In the genomic region with DNA sequence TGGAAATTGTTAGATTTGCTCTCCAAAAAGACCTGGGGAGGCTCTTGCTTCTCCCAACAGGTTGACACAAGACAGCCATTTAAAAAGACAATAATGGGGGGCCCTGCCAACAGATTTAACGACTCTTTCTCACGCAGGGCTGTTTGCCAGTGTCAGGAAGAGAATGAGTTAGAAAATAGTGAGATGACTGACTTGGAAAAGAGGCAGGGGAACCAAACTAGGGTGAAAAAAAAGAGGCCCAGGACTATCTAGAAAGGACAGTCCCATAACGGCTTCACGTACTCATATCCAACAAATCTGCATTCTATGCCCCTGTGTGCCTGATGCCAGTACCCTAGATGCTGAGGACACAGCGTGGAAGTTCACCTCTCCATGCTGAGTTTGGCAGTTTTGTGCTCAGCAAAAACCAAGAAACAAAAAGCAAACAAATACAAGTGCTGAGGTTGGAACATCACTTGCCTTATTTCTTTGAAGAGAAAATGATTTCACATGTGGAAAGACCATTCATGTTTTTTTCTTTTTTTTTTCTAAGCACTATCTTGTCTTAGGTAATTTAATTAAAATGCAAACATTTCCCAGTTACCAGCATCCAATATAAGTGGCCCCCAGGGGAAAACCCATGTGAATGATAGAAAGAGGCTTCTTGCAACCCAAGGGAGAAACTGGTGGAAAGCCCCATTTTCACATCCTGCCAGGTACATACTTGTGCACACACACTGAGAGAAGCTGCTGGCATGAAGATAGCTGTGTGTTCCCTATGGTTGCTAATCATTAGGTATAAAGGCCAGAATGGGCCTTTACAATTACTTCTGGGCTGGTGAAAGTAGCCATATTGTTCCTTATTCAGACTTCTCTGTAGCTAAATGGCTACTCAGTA, we compare ENCODE assay signal across 9 cellular contexts. TPM values are rescaled to one million over a fixed set of nuclear protein-coding genes. Genes with fewer than 3 reads are reported as not detected.
DNase-seq lines count a peak whose midpoint lies in the region; ATAC-seq and TF ChIP-seq lines count a peak whose summit lies in the region.
"Had no signal": no experiment of that assay in that cellular context is flagged by ENCODE, and none has a peak within 500 bp of the region (broad histone marks: within the 10 kb centered on the region; RNA-seq: fewer than 3 reads in every experiment).

No MANE protein-coding gene starts in this region.

- intact Hi-C loops in OCI-LY7 (cut with micrococcal nuclease; ENCODE audit: unreplicated experiment) (no loop called here), sigmoid colon (cut with DNase I) (loop anchor here (5.0 kb wide), 2 partner anchors 74 to 121 kb away; a partner anchor contains a TSS)

- BruUV-seq in OCI-LY7 (replicated peaks; lab: Mats Ljungman, UMichigan) = no TSS peak

- 70 to 84% methylated on average over 5 of the region's 5 CpGs for WGBS in sigmoid colon, 2 donors

- POLR2A ChIA-PET in OCI-LY7 (lab: Charles Lee) = interaction anchor here (0.9 to 11.0 kb wide), 3 partner anchors 11 to 25 kb away, joined by 3 to 185 read pairs (median 33); a partner anchor contains a TSS

- H3K4me2 ChIP-seq in OCI-LY7 (ENCODE audit: low read length) = peak overlapping the region; percentile 47

- TF ChIP-seq EP300 in sigmoid colon (IDR thresholded peaks at IDR 0.05) = no peak

- peaks cover 4% of the 10 kb centered on the region; the same call in 1 of the 2 replicates for H3K36me3 ChIP-seq in OCI-LY7 (ENCODE audit: insufficient read depth, low read length)
- H3K36me3 ChIP-seq in sigmoid colon = no peaks in the 10 kb centered on the region

- H3K4me3 ChIP-seq in OCI-LY7 (ENCODE audit: low read depth, low read length, poor library complexity, severe bottlenecking) (peak overlapping the region; percentile 19), sigmoid colon (no peak overlapping the region)

- no peaks in the 10 kb centered on the region for H3K27me3 ChIP-seq in sigmoid colon

- H3K9me3 ChIP-seq in OCI-LY7 (ENCODE audit: low read length) = no peaks in the 10 kb centered on the region
- H3K9me3 ChIP-seq in sigmoid colon = no peaks in the 10 kb centered on the region

- ATAC-seq in GM18870 (IDR thresholded peaks at IDR 0.05; ENCODE audit: unreplicated experiment) (peak; percentile 78), HG02588 (IDR thresholded peaks at IDR 0.05; ENCODE audit: unreplicated experiment) (peak; percentile 75)

- no peaks in the 10 kb centered on the region for H4K20me1 ChIP-seq in OCI-LY7 (ENCODE audit: insufficient read depth, low read length)

- DNase-seq in OCI-LY7 (ENCODE audit: low spot score) = peak; percentile 65
- no peak for DNase-seq in sigmoid colon
- no peak for DNase-seq in kidney tubule cell (ENCODE audit: low spot score)
- no peak for DNase-seq in NOMO-1 treated with dmso at 0.1 percent for 144 hours (lab: John Stamatoyannopoulos, UW; ENCODE audit: unreplicated experiment)
- no peak for DNase-seq in NK-92 (lab: John Stamatoyannopoulos, UW; ENCODE audit: unreplicated experiment)
- no peak for DNase-seq in GDM1 (lab: John Stamatoyannopoulos, UW)
- DNase-seq: activated gamma-delta T cell had no signal

- no peaks in the 10 kb centered on the region for H3K9me2 ChIP-seq in OCI-LY7 (ENCODE audit: insufficient read depth, low read length)

- H3K4me1 ChIP-seq in OCI-LY7 (ENCODE audit: insufficient read depth, low read length, poor library complexity, severe bottlenecking) = peaks cover 79% of the 10 kb centered on the region
- peaks cover 0 to 58% (median 41%) of the 10 kb centered on the region in 4 donors for H3K4me1 ChIP-seq in sigmoid colon

- TF ChIP-seq CTCF in OCI-LY7 (conservative IDR thresholded peaks at IDR 0.05; ENCODE audit: low read length) (no peak), sigmoid colon (IDR thresholded peaks at IDR 0.05) (no peak)

- peak overlapping the region; percentile 62 for H3K27ac ChIP-seq in OCI-LY7 (ENCODE audit: low read depth, low read length, poor library complexity, severe bottlenecking)
- peak overlapping the region in 3 of 4 donors; percentile 35 to 68 (median 56) for H3K27ac ChIP-seq in sigmoid colon

- peaks cover 19% of the 10 kb centered on the region; the same call in 1 of the 2 replicates for H3K79me2 ChIP-seq in OCI-LY7 (ENCODE audit: insufficient read depth, low read depth, low read length)

- CTCF ChIA-PET in OCI-LY7 (lab: Charles Lee; ENCODE audit: unreplicated experiment) = no interaction called here

- H2AFZ ChIP-seq in OCI-LY7 (ENCODE audit: low read length) = peak overlapping the region; percentile 26; the same call in 1 of the 2 replicates

- TF ChIP-seq POLR2A in sigmoid colon (IDR thresholded peaks at IDR 0.05) = no peak

RNA-seq across cellular contexts. Expression of a gene that starts 10.6 kb away (rescaled TPM):
- 22.7 and 27.1 TPM in 2 replicates for total RNA-seq in OCI-LY7 (2014; rRNA removed; shearing (Covaris generic))
- total RNA-seq in OCI-LY7 (2022) (183 and 192 TPM in 2 replicates), sigmoid colon (10 to 100 TPM; 26.3 to 51.0 (median 40.6) TPM)
- 10 to 100 TPM in 2 of 3 donors, 1 to 10 TPM in 1; 9.0 to 46.8 (median 11.8) TPM for polyA plus RNA-seq in sigmoid colon
